ENCODE assay signal across 8 cellular contexts in genomic region chr2:47345584-47345913, GRCh38. TPM values are rescaled to one million over a fixed set of nuclear protein-coding genes. Genes with fewer than 3 reads are reported as not detected.
DNase-seq lines count a peak whose midpoint lies in the region; ATAC-seq and TF ChIP-seq lines count a peak whose summit lies in the region.
"Had no signal": no experiment of that assay in that cellular context is flagged by ENCODE, and none has a peak within 500 bp of the region (broad histone marks: within the 10 kb centered on the region; RNA-seq: fewer than 3 reads in every experiment).

No MANE protein-coding gene starts in this region.

- RAD21 ChIA-PET in HCT116 (lab: Charles Lee; ENCODE audit: low non-redundant PET in 1 of 2, low total read pairs in 2 of 2, uncharacterized antibody in 2 of 2, unreplicated experiment in 2 of 2), result interaction anchor here (1.0 to 2.5 kb wide), 2 partner anchors 11 to 43 kb away, joined by 3 to 10 read pairs; no protein-coding TSS in a partner anchor

- peak overlapping the region; percentile 44 to 56 for H3K4me3 ChIP-seq in HCT116 (replicated peaks in 1 of 2; ENCODE audit: low read depth in 1 of 2, low read length in 2 of 2)
- peak overlapping the region; percentile 72 for H3K4me3 ChIP-seq in iPS-20b (ENCODE audit: low read length)
- peak overlapping the region; percentile 53 for H3K4me3 ChIP-seq in smooth muscle cell
- H3K4me3 ChIP-seq in tibial artery, result peak overlapping the region in 1 of 2 donors; percentile 4

- H2AFZ ChIP-seq in HCT116 (ENCODE audit: low read depth, low read length, poor library complexity, severe bottlenecking), result peak overlapping the region; percentile 3
- peak overlapping the region; percentile 50 for H2AFZ ChIP-seq in smooth muscle cell (ENCODE audit: low read depth)

- H3K27ac Mint-ChIP-seq in T-helper 17 cell, result peak overlapping the region; percentile 45

- peak overlapping the region; percentile 61 for H3K9ac ChIP-seq in HCT116 (ENCODE audit: low read length)
- H3K9ac ChIP-seq in iPS-20b (ENCODE audit: low read depth, low read length), result peak overlapping the region; percentile 92
- peak overlapping the region; percentile 49 for H3K9ac ChIP-seq in smooth muscle cell (ENCODE audit: low read depth)

- intact Hi-C loops in HCT116 (cut with micrococcal nuclease) (no loop called here), tibial artery (cut with DNase I; ENCODE audit: low total_unique reads) (no loop called here)

- H3K27me3 ChIP-seq in HCT116 (ENCODE audit: insufficient read depth, low read length) (no peaks in the 10 kb centered on the region), iPS-20b (ENCODE audit: insufficient read depth, low read length) (no peaks in the 10 kb centered on the region), smooth muscle cell (ENCODE audit: low read depth) (no peaks in the 10 kb centered on the region), tibial artery (peaks cover 0 to 6% of the 10 kb centered on the region in 2 donors)

- BruUV-seq in HCT116 (replicated peaks; lab: Mats Ljungman, UMichigan), result no TSS peak

- no peak for TF ChIP-seq POLR2A in HCT116 (IDR thresholded peaks at IDR 0.05; ENCODE audit: borderline replicate concordance, extremely low read depth, insufficient read depth, insufficient read length)

- peaks cover 3% of the 10 kb centered on the region for H3K36me3 Mint-ChIP-seq in T-helper 17 cell (ENCODE audit: low read depth)

- TF ChIP-seq CTCF in HCT116 (IDR thresholded peaks at IDR 0.05 in 2 of 3, conservative IDR thresholded peaks at IDR 0.05 in 1 of 3; ENCODE audit: borderline replicate concordance in 1 of 3, insufficient read depth in 1 of 3, low read depth in 2 of 3, low read length in 2 of 3) (no peak), smooth muscle cell (IDR thresholded peaks at IDR 0.05; ENCODE audit: borderline replicate concordance, insufficient read depth, poor library complexity, severe bottlenecking) (no peak), tibial artery (IDR thresholded peaks at IDR 0.05) (no peak)

- H3K79me2 ChIP-seq in HCT116 (ENCODE audit: insufficient read depth, low read length) (no peaks in the 10 kb centered on the region), smooth muscle cell (ENCODE audit: low read depth) (no peaks in the 10 kb centered on the region)

- POLR2A ChIA-PET in HCT116 (lab: Charles Lee), result interaction anchor here (0.7 to 2.0 kb wide), 6 partner anchors 9 to 438 kb away, joined by 3 to 7 read pairs (median 4); partner anchors contain the start of gene MSH6

- H3K27ac ChIP-seq in HCT116 (ENCODE audit: low read depth, low read length) (peak overlapping the region; percentile 86), iPS-20b (ENCODE audit: low read length) (peak overlapping the region; percentile 98), smooth muscle cell (ENCODE audit: low read depth) (peak overlapping the region; percentile 36), tibial artery (no peak overlapping the region)

- ATAC-seq in HCT116 (peak; percentile 12), T-helper 17 cell (no peak), HG02678 (IDR thresholded peaks at IDR 0.05; ENCODE audit: unreplicated experiment) (no peak)

- peaks cover 33% of the 10 kb centered on the region for H3K27me3 Mint-ChIP-seq in T-helper 17 cell

- no peaks in the 10 kb centered on the region for H4K20me1 ChIP-seq in HCT116 (ENCODE audit: insufficient read depth)
- H4K20me1 ChIP-seq in smooth muscle cell (ENCODE audit: low read depth), result no peaks in the 10 kb centered on the region

- H3K9me3 ChIP-seq in HCT116 (ENCODE audit: control insufficient read depth in 1 of 2, insufficient read depth in 1 of 2, low read depth in 1 of 2, low read length in 2 of 2) (no peaks in the 10 kb centered on the region), T-helper 17 cell (ENCODE audit: control insufficient read depth, low read length, poor library complexity, severe bottlenecking) (no peaks in the 10 kb centered on the region), iPS-20b (ENCODE audit: insufficient read depth, low read depth, low read length) (no peaks in the 10 kb centered on the region), smooth muscle cell (replicated peaks; ENCODE audit: low read depth) (no peaks in the 10 kb centered on the region), tibial artery (no peaks in the 10 kb centered on the region)

- CTCF ChIA-PET in HCT116 (lab: Charles Lee), result interaction anchor here (1.1 to 1.5 kb wide), 5 partner anchors 9 to 422 kb away, joined by 3 to 18 read pairs (median 5); no protein-coding TSS in a partner anchor

- 17% methylated on average over 4 of the region's 4 CpGs for WGBS in smooth muscle cell (ENCODE audit: low lambda C conversion rate)

- DNase-seq in HCT116 (ENCODE audit: low read depth, low spot score) (no peak), T-helper 17 cell (no peak), smooth muscle cell (lab: John Stamatoyannopoulos, UW; ENCODE audit: unreplicated experiment) (no peak), germinal center (ENCODE audit: low spot score) (no peak), tibial artery (no peak)

- TF ChIP-seq RAD21 in HCT116 (IDR thresholded peaks at IDR 0.05; ENCODE audit: low read depth), result no peak

- H3F3A ChIP-seq in smooth muscle cell (ENCODE audit: low read depth), result no peaks in the 10 kb centered on the region

- no peaks in the 10 kb centered on the region for H3K9me2 ChIP-seq in HCT116 (ENCODE audit: insufficient read depth)

- no peaks in the 10 kb centered on the region for H3K36me3 ChIP-seq in HCT116 (ENCODE audit: control insufficient read depth in 1 of 2, insufficient read depth in 2 of 2, low read length in 2 of 2)
- H3K36me3 ChIP-seq in iPS-20b (ENCODE audit: insufficient read depth, low read depth, low read length), result no peaks in the 10 kb centered on the region; the same call in 1 of the 2 replicates
- no peaks in the 10 kb centered on the region for H3K36me3 ChIP-seq in smooth muscle cell (ENCODE audit: low read depth)
- no peaks in the 10 kb centered on the region for H3K36me3 ChIP-seq in tibial artery

- peak overlapping the region; percentile 82 for H3K4me2 ChIP-seq in HCT116 (ENCODE audit: low read length)
- H3K4me2 ChIP-seq in smooth muscle cell, result peak overlapping the region; percentile 86

- no peak overlapping the region for H3K4me3 Mint-ChIP-seq in T-helper 17 cell

- H3K4me1 ChIP-seq in HCT116 (ENCODE audit: control insufficient read depth in 1 of 2, insufficient read depth in 2 of 2, low read length in 2 of 2) (peaks cover 47 to 61% of the 10 kb centered on the region in 2 experiments), iPS-20b (ENCODE audit: insufficient read depth, low read length) (peaks cover 21% of the 10 kb centered on the region), smooth muscle cell (ENCODE audit: low read depth) (peaks cover 32% of the 10 kb centered on the region), tibial artery (peaks cover 0 to 14% (median 5%) of the 10 kb centered on the region in 4 donors)

- H3K4me1 Mint-ChIP-seq in T-helper 17 cell, result peaks cover 6% of the 10 kb centered on the region

TF ChIP-seq in HCT116, 20 proteins besides CTCF, POLR2A, EP300 and RAD21 (continues in another document):
- TF ChIP-seq ATF3 (IDR thresholded peaks at IDR 0.05) (no peak), ZNF274 (IDR thresholded peaks at IDR 0.05; ENCODE audit: low read depth, low read length) (no peak), EZH2 (IDR thresholded peaks at IDR 0.05) (no peak), ELF1 (IDR thresholded peaks at IDR 0.05; ENCODE audit: borderline replicate concordance, low read depth) (no peak), SIN3A (IDR thresholded peaks at IDR 0.05; ENCODE audit: low read depth) (no peak), MAX (IDR thresholded peaks at IDR 0.05) (no peak), SP1 (IDR thresholded peaks at IDR 0.05; ENCODE audit: low read depth) (no peak), EGR1 (IDR thresholded peaks at IDR 0.05; ENCODE audit: low read depth) (no peak), POLR2AphosphoS5 (IDR thresholded peaks at IDR 0.05; ENCODE audit: low read depth, low read length) (no peak), YY1 (IDR thresholded peaks at IDR 0.05; ENCODE audit: extremely low read depth, insufficient replicate concordance, low read depth, low read length) (no peak), REST (IDR thresholded peaks at IDR 0.05; ENCODE audit: low read depth) (no peak), FOSL1 (IDR thresholded peaks at IDR 0.05; ENCODE audit: low read depth) (no peak)

RNA-seq across cellular contexts. Expression of gene EPCAM, which starts 23.6 kb away (rescaled TPM):
- total RNA-seq in HCT116 (2021; ENCODE audit: unreplicated experiment) (274 TPM), T-helper 17 cell (not detected), smooth muscle cell (23.4 and 26.3 TPM in 2 replicates)
- polyA plus RNA-seq in HCT116 (2012), result 191 and 235 TPM in 2 replicates
- 6.6 and 60.1 TPM in 2 replicates for polyA plus RNA-seq in smooth muscle cell
- total RNA-seq: RPMI7951 had no signal

RNA-seq across cellular contexts. Expression of gene MSH2, which starts 57.4 kb away (rescaled TPM):
- total RNA-seq in HCT116 (2021; ENCODE audit: unreplicated experiment) (54.9 TPM), T-helper 17 cell (1 to 10 TPM; 9.7 to 9.9 TPM), smooth muscle cell (31.6 and 35.6 TPM in 2 replicates)
- polyA plus RNA-seq in HCT116 (2012), result 11.9 and 17.4 TPM in 2 replicates
- 18.5 and 21.3 TPM in 2 replicates for polyA plus RNA-seq in smooth muscle cell

Comparison
In these comparisons a context has a peak if more than half of its experiments do, and no peak if none do; other contexts are left out.
1. H3K27ac ChIP-seq: peak in HCT116 (single experiment), iPS-20b (single experiment) and smooth muscle cell (single experiment); none in tibial artery (0 of 2).
2. RNA of gene EPCAM, which starts 23.6 kb away (total RNA-seq): 274 TPM in HCT116 (single experiment) and 23.4 to 26.3 TPM in smooth muscle cell; not detected in T-helper 17 cell; every median in the first group is over 10 times any median in the second.
3. Peak in every context shown above with its lines, with median percentiles within 50 percentile points of each other: H3K9ac ChIP-seq.